12 cellular contexts compared by ENCODE assay signal in the genomic region with DNA sequence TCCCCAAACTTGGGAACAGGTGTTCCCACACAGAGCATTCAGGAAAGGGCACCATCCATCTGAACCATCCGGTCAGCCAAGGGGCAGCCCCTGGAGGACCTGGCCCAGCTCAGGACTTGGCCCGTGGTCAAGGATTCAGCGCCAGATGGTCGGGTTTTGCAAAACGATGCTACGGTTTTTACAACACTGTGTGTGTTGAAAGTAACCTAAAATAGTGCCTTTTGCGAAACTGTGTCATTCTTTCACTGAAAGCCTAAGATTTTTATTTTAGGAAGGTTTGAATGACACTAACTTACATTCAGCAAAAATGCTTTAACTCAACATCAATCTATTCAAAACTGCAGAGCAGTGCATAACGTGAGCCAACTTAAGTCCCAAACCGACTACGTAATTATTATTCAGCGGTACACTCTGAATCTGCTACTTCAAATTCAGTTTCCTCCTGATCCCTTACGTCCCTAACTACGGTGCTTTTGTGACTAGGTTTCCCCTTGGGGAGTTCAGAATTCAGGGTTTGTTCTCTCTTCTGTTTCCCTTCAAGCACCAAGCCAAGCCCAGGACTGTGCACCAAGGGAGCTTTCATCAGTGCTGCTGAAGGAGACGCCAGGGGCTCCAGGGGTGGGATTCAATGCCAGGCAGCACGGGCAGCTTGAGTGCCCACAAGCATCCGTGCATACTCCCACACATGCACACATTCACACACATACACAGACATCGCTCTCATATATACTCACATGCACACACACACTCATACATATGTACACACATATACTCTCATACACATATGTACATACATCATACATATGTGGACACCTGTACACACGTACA. TPM values are rescaled to one million over a fixed set of nuclear protein-coding genes. Genes with fewer than 3 reads are reported as not detected.
A peak's percentile ranks its signal among the peaks of the same experiment; 100 is the strongest.
DNase-seq lines count a peak whose midpoint lies in the region; ATAC-seq and TF ChIP-seq lines count a peak whose summit lies in the region.
"Had no signal": no experiment of that assay in that cellular context is flagged by ENCODE, and none has a peak within 500 bp of the region (broad histone marks: within the 10 kb centered on the region; RNA-seq: fewer than 3 reads in every experiment).

No MANE protein-coding gene starts in this region.

- H3K36me3 Mint-ChIP-seq in activated naive CD4-positive, alpha-beta T cell treated with anti-CD3 and anti-CD28 coated beads, Interleukin-2, amount 10 ng/mL, durations not matched to agents 7 days and 5 days = peaks cover 19% of the 10 kb centered on the region

- no peaks in the 10 kb centered on the region for H3K27me3 ChIP-seq in GM06990 (replicated peaks; ENCODE audit: control insufficient read depth, insufficient read depth, low read length)
- H3K27me3 ChIP-seq in sigmoid colon = no peaks in the 10 kb centered on the region
- H3K27me3 ChIP-seq: heart right ventricle had no signal

- TF ChIP-seq CTCF in GM06990 (IDR thresholded peaks at IDR 0.05; ENCODE audit: insufficient read depth, low read length, poor library complexity, severe bottlenecking) (no peak), sigmoid colon (IDR thresholded peaks at IDR 0.05) (no peak)

- peaks cover 37% of the 10 kb centered on the region for H3K4me1 Mint-ChIP-seq in activated naive CD4-positive, alpha-beta T cell treated with anti-CD3 and anti-CD28 coated beads, Interleukin-2, amount 10 ng/mL, durations not matched to agents 7 days and 5 days

- WGBS in sigmoid colon, 2 donors = 74 to 87% methylated on average over 18 of the region's 18 CpGs

- peaks cover 0 to 39% (median 26%) of the 10 kb centered on the region in 4 donors for H3K4me1 ChIP-seq in sigmoid colon

- H3K27ac Mint-ChIP-seq in activated naive CD4-positive, alpha-beta T cell treated with anti-CD3 and anti-CD28 coated beads, Interleukin-2, amount 10 ng/mL, durations not matched to agents 7 days and 5 days = no peak overlapping the region

- H3K27ac ChIP-seq in sigmoid colon = no peak overlapping the region

- H3K9me3 ChIP-seq in sigmoid colon = no peaks in the 10 kb centered on the region
- H3K9me3 ChIP-seq: heart right ventricle had no signal

- no peak for TF ChIP-seq EP300 in sigmoid colon (IDR thresholded peaks at IDR 0.05)

- DNase-seq in GM06990 (ENCODE audit: extremely low read depth, insufficient read length) = peak; percentile 75
- peak; percentile 75 for DNase-seq in cerebellar cortex (ENCODE audit: low spot score)
- DNase-seq in mucosa of gallbladder (ENCODE audit: low spot score) = no peak
- no peak for DNase-seq in activated naive CD4-positive, alpha-beta T cell treated with anti-CD3 and anti-CD28 coated beads, Interleukin-2, amount 10 ng/mL, durations not matched to agents 7 days and 5 days
- DNase-seq in islet precursor cell = no peak
- DNase-seq in sigmoid colon = no peak
- DNase-seq: activated CD4-positive, alpha-beta T cell treated with anti-CD3 and anti-CD28 coated beads for 4 hours; heart right ventricle; NCI-H82 had no signal

- H3K36me3 ChIP-seq in GM06990 (ENCODE audit: control insufficient read depth, insufficient read depth, low read length) = peaks cover 20% of the 10 kb centered on the region
- H3K36me3 ChIP-seq in sigmoid colon = peaks cover 0 to 19% (median 3%) of the 10 kb centered on the region in 4 donors

- no peaks in the 10 kb centered on the region for H3K9me3 Mint-ChIP-seq in activated naive CD4-positive, alpha-beta T cell treated with anti-CD3 and anti-CD28 coated beads, Interleukin-2, amount 10 ng/mL, durations not matched to agents 7 days and 5 days

- no peak overlapping the region for H3K4me3 Mint-ChIP-seq in activated naive CD4-positive, alpha-beta T cell treated with anti-CD3 and anti-CD28 coated beads, Interleukin-2, amount 10 ng/mL, durations not matched to agents 7 days and 5 days

- intact Hi-C loops in sigmoid colon (cut with DNase I) = no loop called here

- TF ChIP-seq POLR2A in sigmoid colon (IDR thresholded peaks at IDR 0.05) = no peak

- CTCF ChIA-PET in activated naive CD4-positive, alpha-beta T cell treated with anti-CD3 and anti-CD28 coated beads, Interleukin-2, amount 10 ng/mL, durations not matched to agents 7 days and 5 days (lab: Charles Lee) = no interaction called here

- peak; percentile 19 for ATAC-seq in GM19463 (IDR thresholded peaks at IDR 0.05; ENCODE audit: unreplicated experiment)
- ATAC-seq in HG03196 (IDR thresholded peaks at IDR 0.05; ENCODE audit: unreplicated experiment) = peak; percentile 20
- ATAC-seq: heart right ventricle had no signal

- H3K27me3 Mint-ChIP-seq in activated naive CD4-positive, alpha-beta T cell treated with anti-CD3 and anti-CD28 coated beads, Interleukin-2, amount 10 ng/mL, durations not matched to agents 7 days and 5 days = no peaks in the 10 kb centered on the region

- peak overlapping the region; percentile 32 for H3K4me3 ChIP-seq in GM06990 (replicated peaks; ENCODE audit: low read depth, low read length)
- H3K4me3 ChIP-seq in sigmoid colon = no peak overlapping the region
- H3K4me3 ChIP-seq: heart right ventricle had no signal

RNA-seq across cellular contexts. Expression of gene LPCAT1, which starts 25.8 kb away (rescaled TPM):
- total RNA-seq in mucosa of gallbladder = 119 TPM
- total RNA-seq in sigmoid colon = 10 to 100 TPM; 20.6 to 24.3 (median 22.3) TPM
- 10 to 100 TPM in 1 of 3 donors, 1 to 10 TPM in 2; 4.2 to 35.1 (median 7.8) TPM for polyA plus RNA-seq in sigmoid colon

RNA-seq across cellular contexts. Expression of gene SLC6A3, which starts 52.8 kb away (rescaled TPM):
- 0.23 TPM for total RNA-seq in mucosa of gallbladder
- not detected for total RNA-seq in sigmoid colon
- polyA plus RNA-seq in sigmoid colon = under 1 TPM in 1 of 3 donors, not detected in 2; 0.06 TPM
- total RNA-seq: bronchial epithelial cell had no signal

Comparison
In these comparisons a context has a peak if more than half of its experiments do, and no peak if none do; other contexts are left out.
1. DNase-seq: peak in GM06990 (single experiment) and cerebellar cortex (single experiment); none in mucosa of gallbladder (single experiment), activated naive CD4-positive, alpha-beta T cell treated with anti-CD3 and anti-CD28 coated beads, Interleukin-2, amount 10 ng/mL, durations not matched to agents 7 days and 5 days (single experiment), islet precursor cell (single experiment) and sigmoid colon (single experiment).